ENCODE assay signal across 8 cellular contexts in the genomic region with DNA sequence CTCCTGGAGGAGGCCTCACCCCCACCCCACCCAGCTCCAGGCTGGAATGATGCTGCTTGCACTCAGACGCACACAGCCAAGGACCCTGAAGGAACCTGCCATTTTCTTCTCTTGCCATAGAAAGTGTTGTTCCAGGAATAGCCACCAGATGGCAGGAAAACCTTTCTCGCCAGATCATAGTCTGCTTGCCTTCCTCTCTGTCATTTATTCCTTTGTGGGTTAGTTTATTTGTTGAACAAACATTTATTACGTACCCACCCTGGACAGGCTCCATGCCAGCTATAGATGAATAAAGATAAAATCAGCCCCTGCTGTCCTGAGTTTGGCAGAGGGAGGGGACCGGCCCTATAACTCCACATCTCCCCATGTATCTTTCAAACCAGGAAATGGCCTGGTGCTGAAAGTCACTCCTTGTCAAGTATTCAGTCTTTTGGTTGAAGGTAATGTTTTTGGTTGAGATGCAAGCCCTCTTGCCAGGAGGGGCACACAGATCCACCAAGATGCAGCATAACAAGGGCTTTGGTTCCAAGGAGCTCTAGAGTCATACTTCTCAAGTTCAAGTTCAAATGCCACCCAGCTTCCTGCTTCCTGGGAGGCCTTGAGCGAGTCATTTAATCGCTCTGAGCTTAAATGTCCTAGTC. TPM values are rescaled to one million over a fixed set of nuclear protein-coding genes. Genes with fewer than 3 reads are reported as not detected.
A peak's percentile ranks its signal among the peaks of the same experiment; 100 is the strongest.
DNase-seq lines count a peak whose midpoint lies in the region; ATAC-seq and TF ChIP-seq lines count a peak whose summit lies in the region.

No MANE protein-coding gene starts in this region.

- no peaks in the 10 kb centered on the region for H3K27me3 ChIP-seq in Loucy (ENCODE audit: insufficient read depth, low read length, poor library complexity, severe bottlenecking)

- H3K9me3 Mint-ChIP-seq in activated T-helper 2 cell treated with anti-CD3 and anti-CD28 coated beads, Interferon-gamma antibody, Interleukin-2, Interleukin-4, amounts not matched to agents 10 μg/mL and 5 μg/mL and 100 μg/mL, durations not matched to agents 14 hours and 24 hours and 36 hours = no peaks in the 10 kb centered on the region

- no peaks in the 10 kb centered on the region for H3K9me3 ChIP-seq in Loucy (ENCODE audit: insufficient read depth, low read depth, low read length)

- H3K4me3 ChIP-seq in Loucy (ENCODE audit: low read length, poor library complexity, severe bottlenecking) = no peak overlapping the region

- no peaks in the 10 kb centered on the region for H3K79me2 ChIP-seq in Loucy (ENCODE audit: insufficient read depth, low read length)

- no peak overlapping the region for H3K4me2 ChIP-seq in Loucy (ENCODE audit: low read depth, low read length, poor library complexity, severe bottlenecking)

- H3K4me3 Mint-ChIP-seq in activated T-helper 2 cell treated with anti-CD3 and anti-CD28 coated beads, Interferon-gamma antibody, Interleukin-2, Interleukin-4, amounts not matched to agents 10 μg/mL and 5 μg/mL and 100 μg/mL, durations not matched to agents 14 hours and 24 hours and 36 hours (ENCODE audit: low read depth) = no peak overlapping the region

- peaks cover 5% of the 10 kb centered on the region for H3K4me1 ChIP-seq in Loucy (ENCODE audit: insufficient read depth, low read length, poor library complexity, severe bottlenecking)

- no peaks in the 10 kb centered on the region for H3K27me3 Mint-ChIP-seq in activated T-helper 2 cell treated with anti-CD3 and anti-CD28 coated beads, Interferon-gamma antibody, Interleukin-2, Interleukin-4, amounts not matched to agents 10 μg/mL and 5 μg/mL and 100 μg/mL, durations not matched to agents 14 hours and 24 hours and 36 hours (ENCODE audit: low read depth)

- peak overlapping the region; percentile 91 for H3K27ac Mint-ChIP-seq in activated T-helper 2 cell treated with anti-CD3 and anti-CD28 coated beads, Interferon-gamma antibody, Interleukin-2, Interleukin-4, amounts not matched to agents 10 μg/mL and 5 μg/mL and 100 μg/mL, durations not matched to agents 14 hours and 24 hours and 36 hours

- H3K36me3 Mint-ChIP-seq in activated T-helper 2 cell treated with anti-CD3 and anti-CD28 coated beads, Interferon-gamma antibody, Interleukin-2, Interleukin-4, amounts not matched to agents 10 μg/mL and 5 μg/mL and 100 μg/mL, durations not matched to agents 14 hours and 24 hours and 36 hours (ENCODE audit: low read depth) = no peaks in the 10 kb centered on the region

- peak overlapping the region; percentile 94 for H2AFZ ChIP-seq in Loucy (ENCODE audit: low read length)

- H3K36me3 ChIP-seq in Loucy (ENCODE audit: insufficient read depth, low read length) = no peaks in the 10 kb centered on the region

- peak; percentile 75 for DNase-seq in ELR (ENCODE audit: low read depth)
- DNase-seq in SIG-M5 (lab: John Stamatoyannopoulos, UW) = peak; percentile 11
- DNase-seq in activated T-helper 2 cell treated with anti-CD3 and anti-CD28 coated beads, Interferon-gamma antibody, Interleukin-2, Interleukin-4, amounts not matched to agents 10 μg/mL and 5 μg/mL and 100 μg/mL, durations not matched to agents 14 hours and 24 hours and 36 hours (ENCODE audit: low spot score) = peak; percentile 59
- DNase-seq in foreskin melanocyte = peak; percentile 74
- DNase-seq in pons (ENCODE audit: low spot score) = peak; percentile 69

- no peak overlapping the region for H3K9ac ChIP-seq in Loucy (ENCODE audit: low read depth, low read length, poor library complexity, severe bottlenecking)

- no peaks in the 10 kb centered on the region for H4K20me1 ChIP-seq in Loucy (ENCODE audit: insufficient read depth, low read length, poor library complexity, severe bottlenecking)

- intact Hi-C loops in activated T-helper 2 cell treated with anti-CD3 and anti-CD28 coated beads, Interferon-gamma antibody, Interleukin-2, Interleukin-4, amounts not matched to agents 10 μg/mL and 5 μg/mL and 100 μg/mL, durations not matched to agents 14 hours and 24 hours and 36 hours (cut with micrococcal nuclease) = loop anchor here (1.0 to 5.0 kb wide), 5 partner anchors 34 to 257 kb away; a partner anchor contains a TSS

- ATAC-seq in HG02973 (IDR thresholded peaks at IDR 0.05; ENCODE audit: unreplicated experiment) (no peak), HG02571 (IDR thresholded peaks at IDR 0.05; ENCODE audit: unreplicated experiment) (no peak)

- no peaks in the 10 kb centered on the region for H3K9me2 ChIP-seq in Loucy (replicated peaks; ENCODE audit: low read depth, low read length)

- H3K4me1 Mint-ChIP-seq in activated T-helper 2 cell treated with anti-CD3 and anti-CD28 coated beads, Interferon-gamma antibody, Interleukin-2, Interleukin-4, amounts not matched to agents 10 μg/mL and 5 μg/mL and 100 μg/mL, durations not matched to agents 14 hours and 24 hours and 36 hours (ENCODE audit: low read depth) = peaks cover 16% of the 10 kb centered on the region

- TF ChIP-seq CTCF in Loucy (conservative IDR thresholded peaks at IDR 0.05; ENCODE audit: low read length) = peak; percentile 94

- H3F3A ChIP-seq in Loucy (ENCODE audit: low read depth) = no peaks in the 10 kb centered on the region

RNA-seq across cellular contexts. Expression of a gene that starts 7.0 kb away (rescaled TPM):
- total RNA-seq in activated T-helper 2 cell treated with anti-CD3 and anti-CD28 coated beads, Interferon-gamma antibody, Interleukin-2, Interleukin-4, amounts not matched to agents 10 μg/mL and 5 μg/mL and 100 μg/mL, durations not matched to agents 14 hours and 24 hours and 36 hours = 30.6 and 31.1 TPM in 2 replicates

RNA-seq across cellular contexts. Expression of a gene that starts 52.8 kb away (rescaled TPM):
- 0.41 and 0.46 TPM in 2 replicates for total RNA-seq in activated T-helper 2 cell treated with anti-CD3 and anti-CD28 coated beads, Interferon-gamma antibody, Interleukin-2, Interleukin-4, amounts not matched to agents 10 μg/mL and 5 μg/mL and 100 μg/mL, durations not matched to agents 14 hours and 24 hours and 36 hours

Comparison
In these comparisons a context has a peak if more than half of its experiments do, and no peak if none do; other contexts are left out.
1. DNase-seq: peak in every context shown above with its lines; median percentile 75 in ELR; 74 in foreskin melanocyte; 69 in pons; 59 in activated T-helper 2 cell treated with anti-CD3 and anti-CD28 coated beads, Interferon-gamma antibody, Interleukin-2, Interleukin-4, amounts not matched to agents 10 μg/mL and 5 μg/mL and 100 μg/mL, durations not matched to agents 14 hours and 24 hours and 36 hours; 11 in SIG-M5.